Comparison of ENCODE assay signal across 8 cellular contexts in genomic region chr17:49414271-49414621, GRCh38. TPM values are rescaled to one million over a fixed set of nuclear protein-coding genes. Genes with fewer than 3 reads are reported as not detected.
DNase-seq lines count a peak whose midpoint lies in the region; ATAC-seq lines count a peak whose summit lies in the region.

No MANE protein-coding gene starts in this region.

- H3K27me3 Mint-ChIP-seq in activated CD4-positive, alpha-beta memory T cell treated with anti-CD3 and anti-CD28 coated beads, Interleukin-2, amount 10 ng/mL, durations not matched to agents 7 days and 5 days, result peaks cover 5% of the 10 kb centered on the region
- peaks cover 2 to 5% (median 4%) of the 10 kb centered on the region in 3 donors for H3K27me3 Mint-ChIP-seq in immature natural killer cell (ENCODE audit: low read depth in 3 of 3)

- CTCF ChIA-PET in activated CD4-positive, alpha-beta memory T cell treated with anti-CD3 and anti-CD28 coated beads, Interleukin-2, amount 10 ng/mL, durations not matched to agents 7 days and 5 days (lab: Charles Lee), result interaction anchor here (0.8 to 8.5 kb wide), 6 partner anchors 13 to 153 kb away, joined by 3 to 144 read pairs (median 4); no protein-coding TSS in a partner anchor

- no peak for ATAC-seq in HG03135 (IDR thresholded peaks at IDR 0.05; ENCODE audit: unreplicated experiment)

- H3K9me3 Mint-ChIP-seq in activated CD4-positive, alpha-beta memory T cell treated with anti-CD3 and anti-CD28 coated beads, Interleukin-2, amount 10 ng/mL, durations not matched to agents 7 days and 5 days, result no peaks in the 10 kb centered on the region
- no peaks in the 10 kb centered on the region for H3K9me3 Mint-ChIP-seq in immature natural killer cell

- H3K36me3 Mint-ChIP-seq in activated CD4-positive, alpha-beta memory T cell treated with anti-CD3 and anti-CD28 coated beads, Interleukin-2, amount 10 ng/mL, durations not matched to agents 7 days and 5 days (ENCODE audit: low read depth), result peaks cover 17% of the 10 kb centered on the region
- H3K36me3 Mint-ChIP-seq in immature natural killer cell, result peaks cover 16 to 20% (median 18%) of the 10 kb centered on the region in 3 donors

- peak; percentile 44 for DNase-seq in NCI-H82 (lab: John Stamatoyannopoulos, UW)
- no peak for DNase-seq in NCI-H82 treated with DMSO at 0.1 percent for 48 hours (lab: John Stamatoyannopoulos, UW; ENCODE audit: unreplicated experiment)
- no peak for DNase-seq in activated CD4-positive, alpha-beta memory T cell treated with anti-CD3 and anti-CD28 coated beads, Interleukin-2, amount 10 ng/mL, durations not matched to agents 7 days and 5 days
- DNase-seq in immature natural killer cell, result no peak
- DNase-seq in substantia nigra (lab: John Stamatoyannopoulos, UW), result no peak
- DNase-seq in NCI-H510A treated with DMSO at 0.1 percent for 48 hours (lab: John Stamatoyannopoulos, UW), result no peak
- DNase-seq in RKO (ENCODE audit: low spot score), result no peak

- H3K4me3 Mint-ChIP-seq in activated CD4-positive, alpha-beta memory T cell treated with anti-CD3 and anti-CD28 coated beads, Interleukin-2, amount 10 ng/mL, durations not matched to agents 7 days and 5 days, result peak overlapping the region; percentile 95
- peak overlapping the region; percentile 89 to 97 (median 93) for H3K4me3 Mint-ChIP-seq in immature natural killer cell

- POLR2A ChIA-PET in activated CD4-positive, alpha-beta memory T cell treated with anti-CD3 and anti-CD28 coated beads, Interleukin-2, amount 10 ng/mL, durations not matched to agents 7 days and 5 days (lab: Charles Lee), result interaction anchor here (0.6 to 1.8 kb wide), 7 partner anchors 24 to 459 kb away, joined by 3 to 6 read pairs (median 3); partner anchors contain the start of gene PHOSPHO1

- peak overlapping the region; percentile 52 for H3K27ac ChIP-seq in substantia nigra (ENCODE audit: low read depth, low read length, poor library complexity, severe bottlenecking)

- H3K27ac Mint-ChIP-seq in activated CD4-positive, alpha-beta memory T cell treated with anti-CD3 and anti-CD28 coated beads, Interleukin-2, amount 10 ng/mL, durations not matched to agents 7 days and 5 days, result peak overlapping the region; percentile 70
- H3K27ac Mint-ChIP-seq in immature natural killer cell, result peak overlapping the region; percentile 50 to 87 (median 76)

- peaks cover 24% of the 10 kb centered on the region for H3K4me1 Mint-ChIP-seq in activated CD4-positive, alpha-beta memory T cell treated with anti-CD3 and anti-CD28 coated beads, Interleukin-2, amount 10 ng/mL, durations not matched to agents 7 days and 5 days
- peaks cover 25 to 28% of the 10 kb centered on the region in 2 donors for H3K4me1 Mint-ChIP-seq in immature natural killer cell

RNA-seq across cellular contexts. Expression of gene PHB1, which starts 0.4 kb away (rescaled TPM):
- 100 to 1,000 TPM; 103 to 105 TPM for total RNA-seq in activated CD4-positive, alpha-beta memory T cell treated with anti-CD3 and anti-CD28 coated beads, Interleukin-2, amount 10 ng/mL, durations not matched to agents 7 days and 5 days
- polyA plus RNA-seq in immature natural killer cell, result 100 to 1,000 TPM; 166 to 274 (median 228) TPM

RNA-seq across cellular contexts. Expression of gene ZNF652, which starts 52.2 kb away (rescaled TPM):
- 10 to 100 TPM; 37.7 to 42.6 TPM for total RNA-seq in activated CD4-positive, alpha-beta memory T cell treated with anti-CD3 and anti-CD28 coated beads, Interleukin-2, amount 10 ng/mL, durations not matched to agents 7 days and 5 days
- polyA plus RNA-seq in immature natural killer cell, result 10 to 100 TPM in 2 of 3 donors, 1 to 10 TPM in 1; 9.7 to 25.8 (median 16.0) TPM
